8 cellular contexts compared by ENCODE assay signal in genomic region chr6:125153541-125154183, GRCh38. TPM values are rescaled to one million over a fixed set of nuclear protein-coding genes. Genes with fewer than 3 reads are reported as not detected.
DNase-seq lines count a peak whose midpoint lies in the region; ATAC-seq and TF ChIP-seq lines count a peak whose summit lies in the region.

Gene TPD52L1, plus strand, starts transcription at chr6:125153773. Its CDS starts 179 bp downstream, at chr6:125153952.

- H3K36me3 Mint-ChIP-seq in mesothelial cell of epicardium: peaks cover 2% of the 10 kb centered on the region

- DNase-seq in BJ (ENCODE audit: low read depth) (no peak), NCI-H748 treated with DMSO at 0.1 percent for 48 hours (lab: John Stamatoyannopoulos, UW) (peak; percentile 85), epidermal melanocyte (ENCODE audit: insufficient read length, low spot score) (peak; percentile 41), mesothelial cell of epicardium (ENCODE audit: low spot score in 2 of 2, unreplicated experiment in 2 of 2) (peak; percentile 69 to 87)
- DNase-seq in activated CD8-positive, alpha-beta memory T cell treated with anti-CD3 and anti-CD28 coated beads, Interleukin-2, amount 50 U/mL, for 48 hours: peak; percentile 79
- DNase-seq in stimulated activated CD8-positive, alpha-beta memory T cell treated with anti-CD3 and anti-CD28 coated beads, Interleukin-15, amount 100 ng/mL, for 4 hours (ENCODE audit: low read depth in 2 of 2): peak; percentile 9 to 10

- peak within 1 kb of the TSS; percentile 95 for H3K4me3 Mint-ChIP-seq in mesothelial cell of epicardium

- POLR2A ChIA-PET in BJ (lab: Charles Lee): no interaction called here

- ATAC-seq in GM19351 (IDR thresholded peaks at IDR 0.05; ENCODE audit: unreplicated experiment): peak; percentile 97
- peak; percentile 97 for ATAC-seq in HG03457 (IDR thresholded peaks at IDR 0.05; ENCODE audit: unreplicated experiment)

- H3K4me3 ChIP-seq in BJ (ENCODE audit: low read depth, low read length): peak within 1 kb of the TSS; percentile 56

- no peaks in the 10 kb centered on the region for H3K36me3 ChIP-seq in BJ (ENCODE audit: control insufficient read depth, insufficient read depth, low read length)

- CTCF ChIA-PET in BJ (lab: Yijun Ruan, JAX): interaction anchor here (0.6 to 7.0 kb wide), 29 partner anchors 10 to 283 kb away, joined by 3 to 50 read pairs (median 3); partner anchors contain the start of gene HDDC2

- peak within 1 kb of the TSS; percentile 94 for H3K27ac Mint-ChIP-seq in mesothelial cell of epicardium

- H3K27me3 ChIP-seq in BJ (ENCODE audit: control insufficient read depth, insufficient read depth, low read length): no peaks in the 10 kb centered on the region; the same call in 1 of the 2 replicates

- H3K4me1 Mint-ChIP-seq in mesothelial cell of epicardium: peaks cover 39% of the 10 kb centered on the region

- H3K27me3 Mint-ChIP-seq in mesothelial cell of epicardium (ENCODE audit: low read depth): no peaks in the 10 kb centered on the region

- TF ChIP-seq CTCF in BJ (IDR thresholded peaks at IDR 0.05; ENCODE audit: insufficient read depth, low read depth, low read length): peak; percentile 96
- peak; percentile 72 for TF ChIP-seq CTCF in mesothelial cell of epicardium (IDR thresholded peaks at IDR 0.05; ENCODE audit: unreplicated experiment)

- H3K9me3 Mint-ChIP-seq in mesothelial cell of epicardium: no peaks in the 10 kb centered on the region

RNA-seq across cellular contexts. Expression of gene TPD52L1, which starts in this region (rescaled TPM):
- polyA plus RNA-seq in BJ (2011; rRNA removed): 155 and 163 TPM in 2 replicates
- polyA minus RNA-seq in BJ (2011; rRNA and poly(A)+ RNA removed): 17.0 and 24.1 TPM in 2 replicates
- 200 to 212 TPM (median 209 TPM) in 3 replicates for total RNA-seq in mesothelial cell of epicardium
